Comparison of ENCODE assay signal across 1 cellular context in the genomic region with DNA sequence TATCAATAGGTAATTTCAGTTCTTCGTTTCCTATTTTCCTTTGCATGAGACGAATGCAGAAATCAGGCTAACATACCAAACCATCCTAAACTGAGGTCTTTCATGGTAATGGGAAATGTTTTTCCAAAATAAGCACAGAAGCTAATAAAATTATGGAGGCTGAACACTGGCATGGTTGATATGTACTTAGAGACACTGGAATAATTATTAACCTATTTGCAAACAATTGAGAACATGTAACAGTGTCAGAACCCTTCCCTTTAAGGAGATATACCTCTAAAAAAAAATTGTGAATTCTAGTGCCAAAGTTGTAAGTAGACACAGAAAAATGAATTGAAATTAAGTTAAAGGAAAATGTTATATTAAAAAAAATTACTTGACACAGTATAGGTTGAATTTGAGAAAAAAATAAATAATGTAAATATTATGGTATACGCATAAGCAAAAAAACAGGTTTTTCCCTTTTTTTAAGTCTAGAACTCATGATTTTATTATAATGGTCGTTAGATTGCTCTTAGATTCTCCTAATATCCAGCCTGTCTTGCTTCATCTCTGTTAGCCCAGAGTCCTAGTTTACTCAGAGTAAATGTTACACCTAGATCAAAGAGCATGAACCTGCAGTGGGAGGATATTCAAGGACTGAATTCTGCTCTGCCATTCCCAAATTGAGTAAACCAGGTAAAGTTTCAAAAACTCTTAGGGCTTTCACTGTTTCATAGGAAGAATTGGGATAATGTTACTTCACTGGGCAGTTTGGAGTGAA.
TF ChIP-seq lines count a peak whose summit lies in the region.

No MANE protein-coding gene starts in this region.

TF ChIP-seq in HepG2, 621 proteins besides CTCF, POLR2A, EP300 and RAD21 (continues in another document):
- TF ChIP-seq ARID2 (CRISPR knock-in tag; IDR thresholded peaks at IDR 0.05; ENCODE audit: borderline replicate concordance) (0 out of 2 replicates have a peak, but pooled peaks have one; percentile 36), ZNF780A (CRISPR knock-in tag; IDR thresholded peaks at IDR 0.05) (no peak), ZMYM4 (CRISPR knock-in tag; IDR thresholded peaks at IDR 0.05) (peak; percentile 77; the same call in 1 of the 2 replicates), HDAC6 (IDR thresholded peaks at IDR 0.05; ENCODE audit: low read depth, low read length) (no peak), ZNF205 (CRISPR knock-in tag; IDR thresholded peaks at IDR 0.05) (0 out of 2 replicates have a peak, but pooled peaks have one; percentile 81), ZNF672 (CRISPR knock-in tag; IDR thresholded peaks at IDR 0.05) (no peak), ZBTB38 (CRISPR knock-in tag; IDR thresholded peaks at IDR 0.05) (no peak), ZNF839 (CRISPR knock-in tag; IDR thresholded peaks at IDR 0.05; ENCODE audit: borderline replicate concordance) (no peak), ZNF761 (CRISPR knock-in tag; conservative IDR thresholded peaks at IDR 0.05) (no peak), ZNF383 (CRISPR knock-in tag; IDR thresholded peaks at IDR 0.05; ENCODE audit: borderline replicate concordance) (no peak), PHF5A (CRISPR knock-in tag; IDR thresholded peaks at IDR 0.05; ENCODE audit: low read depth, unreplicated experiment) (peak; percentile 83), NCOA1 (CRISPR knock-in tag; IDR thresholded peaks at IDR 0.05) (no peak), MIER2 (CRISPR knock-in tag; IDR thresholded peaks at IDR 0.05) (no peak), ATF1 (CRISPR knock-in tag; IDR thresholded peaks at IDR 0.05) (peak; percentile 64), ZNF589 (CRISPR knock-in tag; conservative IDR thresholded peaks at IDR 0.05) (no peak), SRF (IDR thresholded peaks at IDR 0.05; ENCODE audit: low read depth, low read length) (peak; percentile 61), NR2F1 (CRISPR knock-in tag; IDR thresholded peaks at IDR 0.05) (peak in 1 of 2 experiments; percentile 13; a peak in 1 of 4 replicates), ZNF232 (CRISPR knock-in tag; IDR thresholded peaks at IDR 0.05; ENCODE audit: borderline replicate concordance) (no peak), POLR2AphosphoS2 (IDR thresholded peaks at IDR 0.05; ENCODE audit: low read depth, low read length) (no peak), SP2 (CRISPR knock-in tag; IDR thresholded peaks at IDR 0.05) (no peak), NCOA2 (CRISPR knock-in tag; IDR thresholded peaks at IDR 0.05) (peak; percentile 96), RORA (CRISPR knock-in tag; IDR thresholded peaks at IDR 0.05) (no peak), NR2F2 (IDR thresholded peaks at IDR 0.05; ENCODE audit: borderline replicate concordance, low read depth) (peak; percentile 40; the same call in 1 of the 2 replicates), NFKBIZ (CRISPR knock-in tag; IDR thresholded peaks at IDR 0.05) (peak; percentile 97), JUND (CRISPR knock-in tag; IDR thresholded peaks at IDR 0.05) (no peak), MBNL3 (CRISPR knock-in tag; conservative IDR thresholded peaks at IDR 0.05) (no peak)
- TF ChIP-seq, protein P1, sequence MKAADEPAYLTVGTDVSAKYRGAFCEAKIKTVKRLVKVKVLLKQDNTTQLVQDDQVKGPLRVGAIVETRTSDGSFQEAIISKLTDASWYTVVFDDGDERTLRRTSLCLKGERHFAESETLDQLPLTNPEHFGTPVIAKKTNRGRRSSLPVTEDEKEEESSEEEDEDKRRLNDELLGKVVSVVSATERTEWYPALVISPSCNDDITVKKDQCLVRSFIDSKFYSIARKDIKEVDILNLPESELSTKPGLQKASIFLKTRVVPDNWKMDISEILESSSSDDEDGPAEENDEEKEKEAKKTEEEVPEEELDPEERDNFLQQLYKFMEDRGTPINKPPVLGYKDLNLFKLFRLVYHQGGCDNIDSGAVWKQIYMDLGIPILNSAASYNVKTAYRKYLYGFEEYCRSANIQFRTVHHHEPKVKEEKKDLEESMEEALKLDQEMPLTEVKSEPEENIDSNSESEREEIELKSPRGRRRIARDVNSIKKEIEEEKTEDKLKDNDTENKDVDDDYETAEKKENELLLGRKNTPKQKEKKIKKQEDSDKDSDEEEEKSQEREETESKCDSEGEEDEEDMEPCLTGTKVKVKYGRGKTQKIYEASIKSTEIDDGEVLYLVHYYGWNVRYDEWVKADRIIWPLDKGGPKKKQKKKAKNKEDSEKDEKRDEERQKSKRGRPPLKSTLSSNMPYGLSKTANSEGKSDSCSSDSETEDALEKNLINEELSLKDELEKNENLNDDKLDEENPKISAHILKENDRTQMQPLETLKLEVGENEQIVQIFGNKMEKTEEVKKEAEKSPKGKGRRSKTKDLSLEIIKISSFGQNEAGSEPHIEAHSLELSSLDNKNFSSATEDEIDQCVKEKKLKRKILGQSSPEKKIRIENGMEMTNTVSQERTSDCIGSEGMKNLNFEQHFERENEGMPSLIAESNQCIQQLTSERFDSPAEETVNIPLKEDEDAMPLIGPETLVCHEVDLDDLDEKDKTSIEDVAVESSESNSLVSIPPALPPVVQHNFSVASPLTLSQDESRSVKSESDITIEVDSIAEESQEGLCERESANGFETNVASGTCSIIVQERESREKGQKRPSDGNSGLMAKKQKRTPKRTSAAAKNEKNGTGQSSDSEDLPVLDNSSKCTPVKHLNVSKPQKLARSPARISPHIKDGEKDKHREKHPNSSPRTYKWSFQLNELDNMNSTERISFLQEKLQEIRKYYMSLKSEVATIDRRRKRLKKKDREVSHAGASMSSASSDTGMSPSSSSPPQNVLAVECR (CRISPR knock-in tag; IDR thresholded peaks at IDR 0.05; ENCODE audit: borderline replicate concordance) = peak; percentile 26; the same call in 1 of the 2 replicates
- TF ChIP-seq, protein P2, sequence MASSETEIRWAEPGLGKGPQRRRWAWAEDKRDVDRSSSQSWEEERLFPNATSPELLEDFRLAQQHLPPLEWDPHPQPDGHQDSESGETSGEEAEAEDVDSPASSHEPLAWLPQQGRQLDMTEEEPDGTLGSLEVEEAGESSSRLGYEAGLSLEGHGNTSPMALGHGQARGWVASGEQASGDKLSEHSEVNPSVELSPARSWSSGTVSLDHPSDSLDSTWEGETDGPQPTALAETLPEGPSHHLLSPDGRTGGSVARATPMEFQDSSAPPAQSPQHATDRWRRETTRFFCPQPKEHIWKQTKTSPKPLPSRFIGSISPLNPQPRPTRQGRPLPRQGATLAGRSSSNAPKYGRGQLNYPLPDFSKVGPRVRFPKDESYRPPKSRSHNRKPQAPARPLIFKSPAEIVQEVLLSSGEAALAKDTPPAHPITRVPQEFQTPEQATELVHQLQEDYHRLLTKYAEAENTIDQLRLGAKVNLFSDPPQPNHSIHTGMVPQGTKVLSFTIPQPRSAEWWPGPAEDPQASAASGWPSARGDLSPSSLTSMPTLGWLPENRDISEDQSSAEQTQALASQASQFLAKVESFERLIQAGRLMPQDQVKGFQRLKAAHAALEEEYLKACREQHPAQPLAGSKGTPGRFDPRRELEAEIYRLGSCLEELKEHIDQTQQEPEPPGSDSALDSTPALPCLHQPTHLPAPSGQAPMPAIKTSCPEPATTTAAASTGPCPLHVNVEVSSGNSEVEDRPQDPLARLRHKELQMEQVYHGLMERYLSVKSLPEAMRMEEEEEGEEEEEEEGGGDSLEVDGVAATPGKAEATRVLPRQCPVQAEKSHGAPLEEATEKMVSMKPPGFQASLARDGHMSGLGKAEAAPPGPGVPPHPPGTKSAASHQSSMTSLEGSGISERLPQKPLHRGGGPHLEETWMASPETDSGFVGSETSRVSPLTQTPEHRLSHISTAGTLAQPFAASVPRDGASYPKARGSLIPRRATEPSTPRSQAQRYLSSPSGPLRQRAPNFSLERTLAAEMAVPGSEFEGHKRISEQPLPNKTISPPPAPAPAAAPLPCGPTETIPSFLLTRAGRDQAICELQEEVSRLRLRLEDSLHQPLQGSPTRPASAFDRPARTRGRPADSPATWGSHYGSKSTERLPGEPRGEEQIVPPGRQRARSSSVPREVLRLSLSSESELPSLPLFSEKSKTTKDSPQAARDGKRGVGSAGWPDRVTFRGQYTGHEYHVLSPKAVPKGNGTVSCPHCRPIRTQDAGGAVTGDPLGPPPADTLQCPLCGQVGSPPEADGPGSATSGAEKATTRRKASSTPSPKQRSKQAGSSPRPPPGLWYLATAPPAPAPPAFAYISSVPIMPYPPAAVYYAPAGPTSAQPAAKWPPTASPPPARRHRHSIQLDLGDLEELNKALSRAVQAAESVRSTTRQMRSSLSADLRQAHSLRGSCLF (CRISPR knock-in tag; IDR thresholded peaks at IDR 0.05; ENCODE audit: borderline replicate concordance) = no peak
- TF ChIP-seq, protein P3, sequence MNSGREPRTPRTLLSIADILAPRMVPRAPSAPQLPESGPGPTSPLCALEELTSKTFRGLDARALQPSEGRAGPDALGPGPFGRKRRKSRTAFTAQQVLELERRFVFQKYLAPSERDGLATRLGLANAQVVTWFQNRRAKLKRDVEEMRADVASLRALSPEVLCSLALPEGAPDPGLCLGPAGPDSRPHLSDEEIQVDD (CRISPR knock-in tag; IDR thresholded peaks at IDR 0.05; ENCODE audit: borderline replicate concordance) = no peak
- TF ChIP-seq, protein P4, sequence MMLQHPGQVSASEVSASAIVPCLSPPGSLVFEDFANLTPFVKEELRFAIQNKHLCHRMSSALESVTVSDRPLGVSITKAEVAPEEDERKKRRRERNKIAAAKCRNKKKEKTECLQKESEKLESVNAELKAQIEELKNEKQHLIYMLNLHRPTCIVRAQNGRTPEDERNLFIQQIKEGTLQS (CRISPR knock-in tag; IDR thresholded peaks at IDR 0.05) = peak; percentile 31; the same call in 1 of the 2 replicates
- TF ChIP-seq, protein P5, sequence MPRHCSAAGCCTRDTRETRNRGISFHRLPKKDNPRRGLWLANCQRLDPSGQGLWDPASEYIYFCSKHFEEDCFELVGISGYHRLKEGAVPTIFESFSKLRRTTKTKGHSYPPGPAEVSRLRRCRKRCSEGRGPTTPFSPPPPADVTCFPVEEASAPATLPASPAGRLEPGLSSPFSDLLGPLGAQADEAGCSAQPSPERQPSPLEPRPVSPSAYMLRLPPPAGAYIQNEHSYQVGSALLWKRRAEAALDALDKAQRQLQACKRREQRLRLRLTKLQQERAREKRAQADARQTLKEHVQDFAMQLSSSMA (CRISPR knock-in tag; IDR thresholded peaks at IDR 0.05) = no peak
- TF ChIP-seq, protein P6, sequence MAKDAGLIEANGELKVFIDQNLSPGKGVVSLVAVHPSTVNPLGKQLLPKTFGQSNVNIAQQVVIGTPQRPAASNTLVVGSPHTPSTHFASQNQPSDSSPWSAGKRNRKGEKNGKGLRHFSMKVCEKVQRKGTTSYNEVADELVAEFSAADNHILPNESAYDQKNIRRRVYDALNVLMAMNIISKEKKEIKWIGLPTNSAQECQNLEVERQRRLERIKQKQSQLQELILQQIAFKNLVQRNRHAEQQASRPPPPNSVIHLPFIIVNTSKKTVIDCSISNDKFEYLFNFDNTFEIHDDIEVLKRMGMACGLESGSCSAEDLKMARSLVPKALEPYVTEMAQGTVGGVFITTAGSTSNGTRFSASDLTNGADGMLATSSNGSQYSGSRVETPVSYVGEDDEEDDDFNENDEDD (CRISPR knock-in tag; IDR thresholded peaks at IDR 0.05; ENCODE audit: borderline replicate concordance) = peak; percentile 46; the same call in 1 of the 2 replicates
- TF ChIP-seq, protein P7, sequence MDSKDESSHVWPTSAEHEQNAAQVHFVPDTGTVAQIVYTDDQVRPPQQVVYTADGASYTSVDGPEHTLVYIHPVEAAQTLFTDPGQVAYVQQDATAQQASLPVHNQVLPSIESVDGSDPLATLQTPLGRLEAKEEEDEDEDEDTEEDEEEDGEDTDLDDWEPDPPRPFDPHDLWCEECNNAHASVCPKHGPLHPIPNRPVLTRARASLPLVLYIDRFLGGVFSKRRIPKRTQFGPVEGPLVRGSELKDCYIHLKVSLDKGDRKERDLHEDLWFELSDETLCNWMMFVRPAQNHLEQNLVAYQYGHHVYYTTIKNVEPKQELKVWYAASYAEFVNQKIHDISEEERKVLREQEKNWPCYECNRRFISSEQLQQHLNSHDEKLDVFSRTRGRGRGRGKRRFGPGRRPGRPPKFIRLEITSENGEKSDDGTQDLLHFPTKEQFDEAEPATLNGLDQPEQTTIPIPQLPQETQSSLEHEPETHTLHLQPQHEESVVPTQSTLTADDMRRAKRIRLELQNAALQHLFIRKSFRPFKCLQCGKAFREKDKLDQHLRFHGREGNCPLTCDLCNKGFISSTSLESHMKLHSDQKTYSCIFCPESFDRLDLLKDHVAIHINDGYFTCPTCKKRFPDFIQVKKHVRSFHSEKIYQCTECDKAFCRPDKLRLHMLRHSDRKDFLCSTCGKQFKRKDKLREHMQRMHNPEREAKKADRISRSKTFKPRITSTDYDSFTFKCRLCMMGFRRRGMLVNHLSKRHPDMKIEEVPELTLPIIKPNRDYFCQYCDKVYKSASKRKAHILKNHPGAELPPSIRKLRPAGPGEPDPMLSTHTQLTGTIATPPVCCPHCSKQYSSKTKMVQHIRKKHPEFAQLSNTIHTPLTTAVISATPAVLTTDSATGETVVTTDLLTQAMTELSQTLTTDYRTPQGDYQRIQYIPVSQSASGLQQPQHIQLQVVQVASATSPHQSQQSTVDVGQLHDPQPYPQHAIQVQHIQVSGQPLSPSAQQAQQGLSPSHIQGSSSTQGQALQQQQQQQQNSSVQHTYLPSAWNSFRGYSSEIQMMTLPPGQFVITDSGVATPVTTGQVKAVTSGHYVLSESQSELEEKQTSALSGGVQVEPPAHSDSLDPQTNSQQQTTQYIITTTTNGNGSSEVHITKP (CRISPR knock-in tag; IDR thresholded peaks at IDR 0.05; ENCODE audit: low read depth) = no peak
- TF ChIP-seq, protein P8, sequence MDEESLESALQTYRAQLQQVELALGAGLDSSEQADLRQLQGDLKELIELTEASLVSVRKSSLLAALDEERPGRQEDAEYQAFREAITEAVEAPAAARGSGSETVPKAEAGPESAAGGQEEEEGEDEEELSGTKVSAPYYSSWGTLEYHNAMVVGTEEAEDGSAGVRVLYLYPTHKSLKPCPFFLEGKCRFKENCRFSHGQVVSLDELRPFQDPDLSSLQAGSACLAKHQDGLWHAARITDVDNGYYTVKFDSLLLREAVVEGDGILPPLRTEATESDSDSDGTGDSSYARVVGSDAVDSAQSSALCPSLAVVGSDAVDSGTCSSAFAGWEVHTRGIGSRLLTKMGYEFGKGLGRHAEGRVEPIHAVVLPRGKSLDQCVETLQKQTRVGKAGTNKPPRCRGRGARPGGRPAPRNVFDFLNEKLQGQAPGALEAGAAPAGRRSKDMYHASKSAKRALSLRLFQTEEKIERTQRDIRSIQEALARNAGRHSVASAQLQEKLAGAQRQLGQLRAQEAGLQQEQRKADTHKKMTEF (CRISPR knock-in tag; IDR thresholded peaks at IDR 0.05) = peak; percentile 93
- TF ChIP-seq, protein P9, sequence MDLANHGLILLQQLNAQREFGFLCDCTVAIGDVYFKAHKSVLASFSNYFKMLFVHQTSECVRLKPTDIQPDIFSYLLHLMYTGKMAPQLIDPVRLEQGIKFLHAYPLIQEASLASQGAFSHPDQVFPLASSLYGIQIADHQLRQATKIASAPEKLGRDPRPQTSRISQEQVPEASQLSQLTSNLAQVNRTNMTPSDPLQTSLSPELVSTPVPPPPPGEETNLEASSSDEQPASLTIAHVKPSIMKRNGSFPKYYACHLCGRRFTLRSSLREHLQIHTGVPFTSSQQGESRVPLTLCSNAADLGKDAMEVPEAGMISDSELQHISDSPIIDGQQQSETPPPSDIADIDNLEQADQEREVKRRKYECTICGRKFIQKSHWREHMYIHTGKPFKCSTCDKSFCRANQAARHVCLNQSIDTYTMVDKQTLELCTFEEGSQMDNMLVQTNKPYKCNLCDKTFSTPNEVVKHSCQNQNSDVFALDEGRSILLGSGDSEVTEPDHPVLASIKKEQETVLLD (CRISPR knock-in tag; IDR thresholded peaks at IDR 0.05; ENCODE audit: low read depth) = no peak
